Comparison of ENCODE assay signal across 29 cellular contexts in genomic region chr5:82308416-82308815, GRCh38.
"Had no signal": no experiment of that assay in that cellular context is flagged by ENCODE, and none has a peak within 500 bp of the region (broad histone marks: within the 10 kb centered on the region; RNA-seq: fewer than 3 reads in every experiment).

No MANE protein-coding gene starts in this region.

- H3K27me3 ChIP-seq: brain microvascular endothelial cell, dorsolateral prefrontal cortex, esophagus squamous epithelium, gastroesophageal sphincter had no signal

- H3K27ac Mint-ChIP-seq: activated CD4-positive, alpha-beta T cell treated with anti-CD3 and anti-CD28 coated beads, Interleukin-2, amount 10 ng/mL, durations not matched to agents 7 days and 5 days; activated CD8-positive, alpha-beta T cell treated with anti-CD3 and anti-CD28 coated beads for 36 hours; activated naive CD8-positive, alpha-beta T cell; activated T-helper 17 cell treated with anti-CD3 and anti-CD28 coated beads, Interleukin-2, amount 50 U/mL, for 72 hours; dendritic cell treated with granulocyte-macrophage colony-stimulating factor and Interleukin-4, amounts not matched to agents 40 ng/mL and 50 ng/mL, for 4 days; WTC11 had no signal

- H3K4me3 ChIP-seq: coronary artery, dorsolateral prefrontal cortex, esophagus squamous epithelium, gastroesophageal sphincter had no signal

- ATAC-seq: activated CD8-positive, alpha-beta T cell treated with anti-CD3 and anti-CD28 coated beads for 36 hours; activated T-cell treated with anti-CD3 and anti-CD28 coated beads, Interleukin-2, amount 50 U/mL, for 4 hours; activated T-helper 17 cell treated with anti-CD3 and anti-CD28 coated beads, Interleukin-2, amount 50 U/mL, for 72 hours; gastroesophageal sphincter; WTC11 had no signal

- H3K4me1 Mint-ChIP-seq: activated CD4-positive, alpha-beta T cell treated with anti-CD3 and anti-CD28 coated beads, Interleukin-2, amount 10 ng/mL, durations not matched to agents 7 days and 5 days; activated T-helper 17 cell treated with anti-CD3 and anti-CD28 coated beads, Interleukin-2, amount 50 U/mL, for 72 hours; central memory CD8-positive, alpha-beta T cell had no signal

- H3K27me3 Mint-ChIP-seq: activated CD4-positive, alpha-beta T cell treated with anti-CD3 and anti-CD28 coated beads, Interleukin-2, amount 10 ng/mL, durations not matched to agents 7 days and 5 days; activated CD8-positive, alpha-beta T cell treated with anti-CD3 and anti-CD28 coated beads for 36 hours; activated naive CD8-positive, alpha-beta T cell; activated T-helper 17 cell treated with anti-CD3 and anti-CD28 coated beads, Interleukin-2, amount 50 U/mL, for 72 hours; central memory CD8-positive, alpha-beta T cell had no signal

- H3K9me3 ChIP-seq: esophagus squamous epithelium, gastroesophageal sphincter had no signal

- H3K36me3 ChIP-seq: brain microvascular endothelial cell had no signal

- H3K4me3 Mint-ChIP-seq: activated CD4-positive, alpha-beta T cell treated with anti-CD3 and anti-CD28 coated beads, Interleukin-2, amount 10 ng/mL, durations not matched to agents 7 days and 5 days; activated CD8-positive, alpha-beta T cell treated with anti-CD3 and anti-CD28 coated beads for 36 hours; activated naive CD8-positive, alpha-beta T cell; activated T-cell treated with anti-CD3 and anti-CD28 coated beads, Interleukin-2, amount 50 U/mL, for 4 hours; activated T-helper 17 cell treated with anti-CD3 and anti-CD28 coated beads, Interleukin-2, amount 50 U/mL, for 72 hours; central memory CD8-positive, alpha-beta T cell; dendritic cell treated with granulocyte-macrophage colony-stimulating factor and Interleukin-4, amounts not matched to agents 40 ng/mL and 50 ng/mL, for 4 days; WTC11 had no signal

- DNase-seq: activated CD4-positive, alpha-beta T cell treated with anti-CD3 and anti-CD28 coated beads for 1 hour; activated CD4-positive, alpha-beta T cell treated with anti-CD3 and anti-CD28 coated beads for 4 hours; activated CD4-positive, alpha-beta T cell treated with anti-CD3 and anti-CD28 coated beads, Interleukin-2, amount 10 ng/mL, durations not matched to agents 7 days and 5 days; activated CD4-positive, alpha-beta T cell treated with anti-CD3 and anti-CD28 coated beads, Interleukin-2, amount 50 U/mL, for 4 hours; activated CD8-positive, alpha-beta memory T cell treated with anti-CD3 and anti-CD28 coated beads for 24 hours; activated CD8-positive, alpha-beta T cell treated with anti-CD3 and anti-CD28 coated beads for 36 hours; activated effector memory CD4-positive, alpha-beta T cell treated with Interleukin-2 at 50 U/mL for 16 hours; activated gamma-delta T cell treated with Interleukin-2 at 50 U/mL for 16 hours; activated naive CD4-positive, alpha-beta T cell treated with anti-CD3 and anti-CD28 coated beads, Interleukin-2, amount 50 U/mL, for 16 hours; activated naive CD4-positive, alpha-beta T cell treated with Interleukin-2 at 50 U/mL for 16 hours; activated T-cell treated with anti-CD3 and anti-CD28 coated beads, Interleukin-2, amount 50 U/mL, for 4 hours; amniotic stem cell; anterior cingulate cortex; brain microvascular endothelial cell; dorsolateral prefrontal cortex; effector memory CD4-positive, alpha-beta T cell; esophagus squamous epithelium; foreskin melanocyte; head of caudate nucleus; T-helper 2 cell had no signal

- H3K27ac ChIP-seq: brain microvascular endothelial cell, epithelial cell of prostate, esophagus squamous epithelium, VCaP had no signal

- H3K4me1 ChIP-seq: esophagus squamous epithelium had no signal

- H3K9me3 Mint-ChIP-seq: activated T-helper 17 cell treated with anti-CD3 and anti-CD28 coated beads, Interleukin-2, amount 50 U/mL, for 72 hours; central memory CD8-positive, alpha-beta T cell; dendritic cell treated with granulocyte-macrophage colony-stimulating factor and Interleukin-4, amounts not matched to agents 40 ng/mL and 50 ng/mL, for 4 days had no signal
